Comparison of ENCODE assay signal across 13 cellular contexts in the genomic region with DNA sequence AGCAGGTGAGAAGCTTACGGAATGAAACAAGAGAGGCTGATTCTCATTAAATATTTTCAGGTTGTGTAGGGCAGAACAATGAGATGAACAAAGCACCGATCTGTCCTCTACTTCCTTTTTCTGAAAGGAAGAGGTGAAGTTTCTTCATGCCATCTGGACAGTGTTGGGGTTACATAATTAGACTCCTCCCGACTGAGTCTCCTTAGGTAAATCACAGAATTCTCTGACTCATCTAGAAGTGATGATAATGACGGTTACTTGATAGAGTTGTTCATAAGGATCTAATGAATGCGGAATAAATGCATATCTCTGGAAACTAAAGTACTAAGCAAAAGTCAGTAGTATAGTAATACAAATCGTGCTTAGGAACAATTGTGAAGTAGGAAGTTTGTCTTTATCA. TPM values are rescaled to one million over a fixed set of nuclear protein-coding genes. Genes with fewer than 3 reads are reported as not detected.
A peak's percentile ranks its signal among the peaks of the same experiment; 100 is the strongest.
DNase-seq lines count a peak whose midpoint lies in the region; ATAC-seq, FAIRE-seq and TF ChIP-seq lines count a peak whose summit lies in the region.
"Had no signal": no experiment of that assay in that cellular context is flagged by ENCODE, and none has a peak within 500 bp of the region (broad histone marks: within the 10 kb centered on the region; RNA-seq: fewer than 3 reads in every experiment).

No MANE protein-coding gene starts in this region.

- H3K9me3 ChIP-seq in OCI-LY7 (ENCODE audit: low read length) (no peaks in the 10 kb centered on the region), mucosa of descending colon (no peaks in the 10 kb centered on the region)

- peak; percentile 56 for FAIRE-seq in GM12892 (lab: Jason Lieb, UNC)
- FAIRE-seq: RCC 7860 had no signal

- peak overlapping the region; percentile 21 for H3K27ac ChIP-seq in OCI-LY7 (ENCODE audit: low read depth, low read length, poor library complexity, severe bottlenecking)

- H3K4me2 ChIP-seq in OCI-LY7 (ENCODE audit: low read length): peak overlapping the region; percentile 61

- no peaks in the 10 kb centered on the region for H3K9me2 ChIP-seq in OCI-LY7 (ENCODE audit: insufficient read depth, low read length)

- TF ChIP-seq CTCF in OCI-LY7 (conservative IDR thresholded peaks at IDR 0.05; ENCODE audit: low read length) (no peak), mucosa of descending colon (IDR thresholded peaks at IDR 0.05) (no peak), osteocyte (IDR thresholded peaks at IDR 0.05) (no peak)

- peak overlapping the region; percentile 78 for H2AFZ ChIP-seq in OCI-LY7 (ENCODE audit: low read length)

- no peaks in the 10 kb centered on the region for H3K36me3 ChIP-seq in OCI-LY7 (ENCODE audit: insufficient read depth, low read length)
- no peaks in the 10 kb centered on the region for H3K36me3 ChIP-seq in mucosa of descending colon (ENCODE audit: low read depth)

- CTCF ChIA-PET in OCI-LY7 (lab: Charles Lee; ENCODE audit: unreplicated experiment) (interaction anchor here (0.6 kb wide), 1 partner anchor 13 kb away, joined by 3 read pairs; no protein-coding TSS in a partner anchor), T-cell (lab: Charles Lee) (interaction anchor here in 1 of 2 donors (0.7 kb wide), 1 partner anchor 22 kb away, joined by 3 read pairs; no protein-coding TSS in a partner anchor)

- intact Hi-C loops in OCI-LY7 (cut with micrococcal nuclease; ENCODE audit: unreplicated experiment) (no loop called here), mucosa of descending colon (cut with DNase I, micrococcal nuclease) (no loop called here)

- H3K9me3 Mint-ChIP-seq in osteocyte (ENCODE audit: unreplicated experiment) (no peaks in the 10 kb centered on the region), T-cell (no peaks in the 10 kb centered on the region)
- H3K9me3 Mint-ChIP-seq: activated CD4-positive, alpha-beta T cell treated with anti-CD3 and anti-CD28 coated beads, Interleukin-2, amount 10 ng/mL, durations not matched to agents 7 days and 5 days had no signal

- DNase-seq in GM12892 (ENCODE audit: insufficient read length) (no peak), OCI-LY7 (ENCODE audit: low spot score) (peak; percentile 77), mucosa of descending colon (no peak), osteocyte (ENCODE audit: extremely low spot score, unreplicated experiment) (no peak), T-cell (no peak)
- DNase-seq in stimulated activated CD4-positive, alpha-beta T cell treated with anti-CD3 and anti-CD28 coated beads, Interleukin-2, amount 100 ng/mL, for 48 hours: no peak
- DNase-seq: activated CD4-positive, alpha-beta T cell treated with anti-CD3 and anti-CD28 coated beads, Interleukin-2, amount 10 ng/mL, durations not matched to agents 7 days and 5 days; effector CD8-positive, alpha-beta T cell; NCI-H1930 had no signal

- H3K4me1 Mint-ChIP-seq in osteocyte (ENCODE audit: unreplicated experiment): peaks cover 36% of the 10 kb centered on the region
- peaks cover 58 to 68% (median 59%) of the 10 kb centered on the region in 3 donors for H3K4me1 Mint-ChIP-seq in T-cell

- no peaks in the 10 kb centered on the region for H3K79me2 ChIP-seq in OCI-LY7 (ENCODE audit: insufficient read depth, low read depth, low read length)

- H3K4me3 ChIP-seq in OCI-LY7 (ENCODE audit: low read depth, low read length, poor library complexity, severe bottlenecking): peak overlapping the region; percentile 32
- H3K4me3 ChIP-seq in mucosa of descending colon: no peak overlapping the region

- BruUV-seq in OCI-LY7 (replicated peaks; lab: Mats Ljungman, UMichigan): no TSS peak

- H3K4me3 Mint-ChIP-seq in osteocyte (ENCODE audit: unreplicated experiment) (no peak overlapping the region), T-cell (peak overlapping the region in 1 of 3 donors; percentile 28)
- H3K4me3 Mint-ChIP-seq: activated CD4-positive, alpha-beta T cell treated with anti-CD3 and anti-CD28 coated beads, Interleukin-2, amount 10 ng/mL, durations not matched to agents 7 days and 5 days; activated naive CD8-positive, alpha-beta T cell had no signal

- ATAC-seq in HG02678 (IDR thresholded peaks at IDR 0.05; ENCODE audit: unreplicated experiment) (peak; percentile 69), mucosa of descending colon (peak; percentile 52), HG02884 (IDR thresholded peaks at IDR 0.05; ENCODE audit: unreplicated experiment) (no peak), T-cell (replicated peaks in 1 of 4) (no peak)

- no peak overlapping the region for H3K27ac Mint-ChIP-seq in osteocyte (ENCODE audit: unreplicated experiment)
- H3K27ac Mint-ChIP-seq in T-cell: peak overlapping the region in 1 of 2 donors; percentile 43
- H3K27ac Mint-ChIP-seq: activated CD4-positive, alpha-beta T cell treated with anti-CD3 and anti-CD28 coated beads, Interleukin-2, amount 10 ng/mL, durations not matched to agents 7 days and 5 days; activated naive CD8-positive, alpha-beta T cell had no signal

- peaks cover 3% of the 10 kb centered on the region for H3K36me3 Mint-ChIP-seq in osteocyte (ENCODE audit: unreplicated experiment)
- peaks cover 40% of the 10 kb centered on the region for H3K36me3 Mint-ChIP-seq in T-cell

- H3K4me1 ChIP-seq in OCI-LY7 (ENCODE audit: insufficient read depth, low read length, poor library complexity, severe bottlenecking): peaks cover 14% of the 10 kb centered on the region
- H3K4me1 ChIP-seq in mucosa of descending colon (ENCODE audit: low read depth): no peaks in the 10 kb centered on the region

- no peaks in the 10 kb centered on the region for H3K27me3 Mint-ChIP-seq in osteocyte (ENCODE audit: unreplicated experiment)
- no peaks in the 10 kb centered on the region for H3K27me3 Mint-ChIP-seq in T-cell
- H3K27me3 Mint-ChIP-seq: activated CD4-positive, alpha-beta T cell treated with anti-CD3 and anti-CD28 coated beads, Interleukin-2, amount 10 ng/mL, durations not matched to agents 7 days and 5 days; activated naive CD8-positive, alpha-beta T cell had no signal

- no peak for TF ChIP-seq POLR2A in GM12892 (IDR thresholded peaks at IDR 0.05; ENCODE audit: low read depth, low read length)

- no peaks in the 10 kb centered on the region for H4K20me1 ChIP-seq in OCI-LY7 (ENCODE audit: insufficient read depth, low read length)

- POLR2A ChIA-PET in OCI-LY7 (lab: Charles Lee): interaction anchor here (0.5 kb wide), 1 partner anchor 39 kb away, joined by 3 read pairs; no protein-coding TSS in a partner anchor
- POLR2A ChIA-PET in T-cell (lab: Charles Lee): interaction anchor here in 1 of 2 donors (0.7 kb wide), 1 partner anchor 9 kb away, joined by 3 read pairs; no protein-coding TSS in a partner anchor

RNA-seq across cellular contexts. Expression of a gene that starts 21.2 kb away (rescaled TPM):
- 18.4 TPM for polyA plus RNA-seq in GM12892 (2012; ENCODE audit: missing spikeins)
- total RNA-seq in OCI-LY7 (2014; rRNA removed; shearing (Covaris generic)): 5.6 and 8.9 TPM in 2 replicates
- 12.4 and 14.7 TPM in 2 replicates for total RNA-seq in OCI-LY7 (2022)
- 10 to 100 TPM; 21.6 to 53.6 (median 21.7) TPM for total RNA-seq in mucosa of descending colon
- total RNA-seq in osteocyte: 45.6 and 48.6 TPM in 2 replicates
- 100 to 1,000 TPM in 1 of 5 donors, 10 to 100 TPM in 4; 88.3 to 119 (median 89.1) TPM for total RNA-seq in T-cell

Comparison
In these comparisons a context has a peak if more than half of its experiments do, and no peak if none do; other contexts are left out.
1. ATAC-seq: peak in HG02678 (single experiment) and mucosa of descending colon (single experiment); none in HG02884 (single experiment) and T-cell (0 of 4).